Comparison of ENCODE assay signal across 10 cellular contexts in the genomic region with DNA sequence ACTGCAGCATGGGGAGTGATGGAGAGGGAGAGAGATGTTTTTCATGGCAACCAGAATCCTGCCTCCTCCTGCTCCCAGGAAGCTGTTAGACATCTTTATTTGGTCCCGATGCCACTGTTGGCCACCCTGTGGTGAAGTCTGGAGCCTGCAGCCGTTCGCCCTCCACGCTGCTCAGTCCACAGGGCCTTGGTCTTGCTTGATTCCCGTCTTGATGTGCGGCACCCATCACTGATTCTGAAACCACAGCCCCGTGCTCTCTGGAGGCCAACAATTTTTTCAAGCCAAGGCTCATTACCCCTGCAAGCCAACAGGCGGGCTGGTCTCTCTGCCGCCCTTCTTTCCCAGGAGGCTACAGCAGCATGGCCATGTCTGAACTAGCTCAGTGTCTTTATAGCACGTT. TPM values are rescaled to one million over a fixed set of nuclear protein-coding genes. Genes with fewer than 3 reads are reported as not detected.
A peak's percentile ranks its signal among the peaks of the same experiment; 100 is the strongest.
DNase-seq lines count a peak whose midpoint lies in the region; ATAC-seq and TF ChIP-seq lines count a peak whose summit lies in the region.
"Had no signal": no experiment of that assay in that cellular context is flagged by ENCODE, and none has a peak within 500 bp of the region (broad histone marks: within the 10 kb centered on the region; RNA-seq: fewer than 3 reads in every experiment).

No MANE protein-coding gene starts in this region.

- H3K9me3 Mint-ChIP-seq in CD4-positive, alpha-beta T cell = no peaks in the 10 kb centered on the region
- H3K9me3 Mint-ChIP-seq: natural killer cell treated with Interleukin-12 subunit alpha and Interleukin-12 subunit beta and Interleukin-15 and Interleukin-18, amount 100 ng/mL, for 72 hours had no signal

- H3K27me3 Mint-ChIP-seq in CD4-positive, alpha-beta T cell = no peaks in the 10 kb centered on the region
- H3K27me3 Mint-ChIP-seq: natural killer cell treated with Interleukin-12 subunit alpha and Interleukin-12 subunit beta and Interleukin-15 and Interleukin-18, amount 100 ng/mL, for 72 hours had no signal

- POLR2A ChIA-PET in CD4-positive, alpha-beta T cell (lab: Charles Lee) = no interaction called here

- no peak overlapping the region for H3K27ac ChIP-seq in KMS-11
- H3K27ac ChIP-seq in CD4-positive, alpha-beta T cell (ENCODE audit: low read depth, low read length) = no peak overlapping the region

- peaks cover 63% of the 10 kb centered on the region for H3K36me3 Mint-ChIP-seq in CD4-positive, alpha-beta T cell (ENCODE audit: low read depth)

- no peaks in the 10 kb centered on the region for H3K4me1 ChIP-seq in KMS-11 (ENCODE audit: low read depth, poor library complexity, severe bottlenecking)

- no peak overlapping the region for H3K9ac ChIP-seq in KMS-11

- H3K4me3 ChIP-seq in KMS-11 (IDR thresholded peaks at IDR 0.05; ENCODE audit: insufficient read depth, low read depth, low read length) (no peak overlapping the region), retinal pigment epithelial cell (ENCODE audit: low read length) (no peak overlapping the region)

- H3K36me3 ChIP-seq in KMS-11 (ENCODE audit: insufficient read depth) = no peaks in the 10 kb centered on the region

- H3K4me3 Mint-ChIP-seq in CD4-positive, alpha-beta T cell = no peak overlapping the region
- H3K4me3 Mint-ChIP-seq: natural killer cell treated with Interleukin-12 subunit alpha and Interleukin-12 subunit beta and Interleukin-15 and Interleukin-18, amount 100 ng/mL, for 72 hours had no signal

- H3K27ac Mint-ChIP-seq in CD4-positive, alpha-beta T cell = no peak overlapping the region

- H2AFZ ChIP-seq in KMS-11 (ENCODE audit: low read depth) = no peak overlapping the region

- H3K4me1 Mint-ChIP-seq in CD4-positive, alpha-beta T cell (ENCODE audit: low read depth) = peaks cover under 1% of the 10 kb centered on the region

- no peaks in the 10 kb centered on the region for H3K9me3 ChIP-seq in CD4-positive, alpha-beta T cell (ENCODE audit: control insufficient read depth, low read length)

- intact Hi-C loops in CD4-positive, alpha-beta T cell (cut with DNase I, micrococcal nuclease) = no loop called here

- peak; percentile 60 for DNase-seq in ecto neural progenitor cell (ENCODE audit: low spot score)
- no peak for DNase-seq in retinal pigment epithelial cell (ENCODE audit: low read depth)
- DNase-seq in NK-92 (lab: John Stamatoyannopoulos, UW; ENCODE audit: unreplicated experiment) = no peak
- no peak for DNase-seq in CD4-positive, alpha-beta T cell
- no peak for DNase-seq in SKM-1 (lab: John Stamatoyannopoulos, UW; ENCODE audit: unreplicated experiment)
- DNase-seq: activated CD4-positive, alpha-beta T cell treated with anti-CD3 and anti-CD28 coated beads for 4 hours; NCI-H2029 treated with DMSO at 0.1 percent for 48 hours had no signal

- CTCF ChIA-PET in CD4-positive, alpha-beta T cell (lab: Charles Lee) = no interaction called here

- no peaks in the 10 kb centered on the region for H4K20me1 ChIP-seq in KMS-11 (ENCODE audit: insufficient read depth)

- TF ChIP-seq CTCF in KMS-11 (conservative IDR thresholded peaks at IDR 0.05; ENCODE audit: low read depth, low read length) (0 out of 2 replicates have a peak, but pooled peaks have one; percentile 17), retinal pigment epithelial cell (conservative IDR thresholded peaks at IDR 0.05; ENCODE audit: low read depth, low read length) (peak; percentile 58)
- no peak for TF ChIP-seq CTCF in CD4-positive, alpha-beta T cell (IDR thresholded peaks at IDR 0.05)

- H3K27me3 ChIP-seq in KMS-11 (ENCODE audit: insufficient read depth, low read depth) = no peaks in the 10 kb centered on the region
- H3K27me3 ChIP-seq in CD4-positive, alpha-beta T cell (ENCODE audit: control insufficient read depth, insufficient read depth, low read length) = no peaks in the 10 kb centered on the region

- peak; percentile 80 for ATAC-seq in GM18868 (IDR thresholded peaks at IDR 0.05; ENCODE audit: unreplicated experiment)
- ATAC-seq in CD4-positive, alpha-beta T cell (ENCODE audit: poor library complexity) = no peak

- H3K4me2 ChIP-seq in KMS-11 = no peak overlapping the region

- no peaks in the 10 kb centered on the region for H3K79me2 ChIP-seq in KMS-11 (ENCODE audit: insufficient read depth, low read depth)

RNA-seq across cellular contexts. Expression of a gene that starts 24.5 kb away (rescaled TPM):
- total RNA-seq in CD4-positive, alpha-beta T cell = not detected
- total RNA-seq: natural killer cell treated with Interleukin-12 subunit alpha and Interleukin-12 subunit beta and Interleukin-15 and Interleukin-18, amount 100 ng/mL, for 72 hours had no signal
